In genomic region chr3:39184081-39184967, GRCh38 we compare ENCODE assay signal across 1 cellular context.
TF ChIP-seq lines count a peak whose summit lies in the region.

No MANE protein-coding gene starts in this region.

TF ChIP-seq in K562, 482 proteins besides CTCF, POLR2A, EP300 and RAD21 (continued from another document):
- TF ChIP-seq ZBTB33 (CRISPR knock-in tag; IDR thresholded peaks at IDR 0.05) (no peak), CHD7 (IDR thresholded peaks at IDR 0.05; ENCODE audit: low read depth, low read length) (no peak), PML (IDR thresholded peaks at IDR 0.05; ENCODE audit: low read length) (no peak), NR3C1 (CRISPR knock-in tag; IDR thresholded peaks at IDR 0.05) (no peak), ZNF133 (CRISPR knock-in tag; IDR thresholded peaks at IDR 0.05) (no peak), POLR2AphosphoS2 (IDR thresholded peaks at IDR 0.05; ENCODE audit: low read length) (no peak), ZNF445 (CRISPR knock-in tag; IDR thresholded peaks at IDR 0.05; ENCODE audit: low read depth) (no peak), WHSC1 (IDR thresholded peaks at IDR 0.05; ENCODE audit: low read length) (no peak), PREB (CRISPR knock-in tag; IDR thresholded peaks at IDR 0.05) (no peak), SNIP1 (IDR thresholded peaks at IDR 0.05; ENCODE audit: low read depth) (no peak), ZNF764 (CRISPR knock-in tag; IDR thresholded peaks at IDR 0.05; ENCODE audit: low read depth) (no peak), ZBTB17 (CRISPR knock-in tag; IDR thresholded peaks at IDR 0.05) (no peak), ZNF644 (tag; IDR thresholded peaks at IDR 0.05; ENCODE audit: low read depth) (no peak), NR2C1 (IDR thresholded peaks at IDR 0.05) (peak; percentile 79), NR2C1 (tag; IDR thresholded peaks at IDR 0.05) (peak; percentile 89), HNRNPH1 (optimal IDR thresholded peaks at IDR 0.05; ENCODE audit: low read depth, low read length) (no peak), CBX3 (IDR thresholded peaks at IDR 0.05; ENCODE audit: borderline replicate concordance in 1 of 2, low read length in 2 of 2) (no peak), NR2C2 (CRISPR knock-in tag; IDR thresholded peaks at IDR 0.05) (no peak), NR2C2 (tag; IDR thresholded peaks at IDR 0.05) (peak; percentile 84), BRF1 (IDR thresholded peaks at IDR 0.05; ENCODE audit: borderline replicate concordance, extremely low read depth, insufficient read length) (no peak), ZNF263 (CRISPR knock-in tag; IDR thresholded peaks at IDR 0.05; ENCODE audit: borderline replicate concordance) (peak; percentile 88)
- TF ChIP-seq, protein P1, sequence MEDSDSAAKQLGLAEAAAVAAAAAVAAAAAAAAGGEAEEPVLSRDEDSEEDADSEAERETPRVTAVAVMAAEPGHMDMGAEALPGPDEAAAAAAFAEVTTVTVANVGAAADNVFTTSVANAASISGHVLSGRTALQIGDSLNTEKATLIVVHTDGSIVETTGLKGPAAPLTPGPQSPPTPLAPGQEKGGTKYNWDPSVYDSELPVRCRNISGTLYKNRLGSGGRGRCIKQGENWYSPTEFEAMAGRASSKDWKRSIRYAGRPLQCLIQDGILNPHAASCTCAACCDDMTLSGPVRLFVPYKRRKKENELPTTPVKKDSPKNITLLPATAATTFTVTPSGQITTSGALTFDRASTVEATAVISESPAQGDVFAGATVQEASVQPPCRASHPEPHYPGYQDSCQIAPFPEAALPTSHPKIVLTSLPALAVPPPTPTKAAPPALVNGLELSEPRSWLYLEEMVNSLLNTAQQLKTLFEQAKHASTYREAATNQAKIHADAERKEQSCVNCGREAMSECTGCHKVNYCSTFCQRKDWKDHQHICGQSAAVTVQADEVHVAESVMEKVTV (CRISPR knock-in tag; IDR thresholded peaks at IDR 0.05), result peak; percentile 34; the same call in 1 of the 2 replicates
